In the genomic region with DNA sequence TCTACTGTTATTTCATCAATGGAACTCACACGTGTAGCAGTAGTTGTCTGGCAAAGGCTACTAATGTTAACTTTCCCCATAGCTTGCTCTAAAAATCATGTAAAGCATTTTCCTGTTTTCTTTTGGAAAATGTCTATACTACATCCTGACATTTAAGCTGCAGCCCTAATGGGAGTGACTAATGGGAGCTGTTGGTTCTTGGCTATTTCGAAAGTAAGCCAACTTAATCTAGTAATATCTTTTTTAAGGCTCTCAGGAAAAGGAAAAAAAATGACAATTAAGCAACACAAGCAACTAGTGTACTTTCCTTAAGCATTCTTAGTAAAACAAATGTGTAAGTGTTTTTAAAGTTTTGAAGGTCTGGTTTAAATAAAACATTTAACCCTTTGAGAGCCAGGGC, we compare ENCODE assay signal across 1 cellular context.
TF ChIP-seq lines count a peak whose summit lies in the region.

No MANE protein-coding gene starts in this region.

TF ChIP-seq in IMR-90, 13 proteins besides CTCF, POLR2A, EP300 and RAD21:
- TF ChIP-seq USF2 (IDR thresholded peaks at IDR 0.05; ENCODE audit: low read depth, low read length): no peak
- TF ChIP-seq MAFK (IDR thresholded peaks at IDR 0.05; ENCODE audit: low read depth, low read length): no peak
- TF ChIP-seq CHD1 (IDR thresholded peaks at IDR 0.05; ENCODE audit: low read depth, low read length): no peak
- TF ChIP-seq CEBPB (IDR thresholded peaks at IDR 0.05; ENCODE audit: low read depth, low read length): peak; percentile 37
- TF ChIP-seq SMC3 (IDR thresholded peaks at IDR 0.05; ENCODE audit: low read depth, low read length): no peak
- no peak for TF ChIP-seq NFE2L2 (IDR thresholded peaks at IDR 0.05; ENCODE audit: low read depth, low read length)
- no peak for TF ChIP-seq RCOR1 (IDR thresholded peaks at IDR 0.05; ENCODE audit: insufficient replicate concordance, low read length)
- TF ChIP-seq, protein P1, sequence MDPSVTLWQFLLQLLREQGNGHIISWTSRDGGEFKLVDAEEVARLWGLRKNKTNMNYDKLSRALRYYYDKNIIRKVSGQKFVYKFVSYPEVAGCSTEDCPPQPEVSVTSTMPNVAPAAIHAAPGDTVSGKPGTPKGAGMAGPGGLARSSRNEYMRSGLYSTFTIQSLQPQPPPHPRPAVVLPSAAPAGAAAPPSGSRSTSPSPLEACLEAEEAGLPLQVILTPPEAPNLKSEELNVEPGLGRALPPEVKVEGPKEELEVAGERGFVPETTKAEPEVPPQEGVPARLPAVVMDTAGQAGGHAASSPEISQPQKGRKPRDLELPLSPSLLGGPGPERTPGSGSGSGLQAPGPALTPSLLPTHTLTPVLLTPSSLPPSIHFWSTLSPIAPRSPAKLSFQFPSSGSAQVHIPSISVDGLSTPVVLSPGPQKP (IDR thresholded peaks at IDR 0.05; ENCODE audit: borderline replicate concordance, low read depth, low read length): no peak
